In genomic region chr17:32504166-32504990, GRCh38 we compare ENCODE assay signal across 9 cellular contexts. TPM values are rescaled to one million over a fixed set of nuclear protein-coding genes. Genes with fewer than 3 reads are reported as not detected.
DNase-seq lines count a peak whose midpoint lies in the region; ATAC-seq, FAIRE-seq and TF ChIP-seq lines count a peak whose summit lies in the region.
"Had no signal": no experiment of that assay in that cellular context is flagged by ENCODE, and none has a peak within 500 bp of the region (broad histone marks: within the 10 kb centered on the region; RNA-seq: fewer than 3 reads in every experiment).

No MANE protein-coding gene starts in this region.

- peak; percentile 59 for ATAC-seq in upper lobe of right lung
- ATAC-seq in GM21529 (IDR thresholded peaks at IDR 0.05; ENCODE audit: unreplicated experiment), result no peak
- ATAC-seq in HG03469 (IDR thresholded peaks at IDR 0.05; ENCODE audit: unreplicated experiment), result no peak
- ATAC-seq in activated T-cell treated with anti-CD3 and anti-CD28 coated beads, Interleukin-2, amount 50 U/mL, for 4 hours, result no peak

- no peak overlapping the region for H3K4me3 Mint-ChIP-seq in MCF 10A (ENCODE audit: unreplicated experiment)
- no peak overlapping the region for H3K4me3 Mint-ChIP-seq in activated T-cell treated with anti-CD3 and anti-CD28 coated beads, Interleukin-2, amount 50 U/mL, for 4 hours

- H3K36me3 Mint-ChIP-seq in MCF 10A (ENCODE audit: insufficient read depth, unreplicated experiment), result no peaks in the 10 kb centered on the region
- no peaks in the 10 kb centered on the region for H3K36me3 Mint-ChIP-seq in activated T-cell treated with anti-CD3 and anti-CD28 coated beads, Interleukin-2, amount 50 U/mL, for 4 hours (ENCODE audit: insufficient read depth)

- POLR2A ChIA-PET in MCF 10A (lab: Yijun Ruan, JAX), result interaction anchor here (0.6 to 1.1 kb wide), 4 partner anchors 17 to 87 kb away, joined by 3 to 4 read pairs (median 3); partner anchors contain the start of gene CDK5R1

- CTCF ChIA-PET in MCF 10A (lab: Yijun Ruan, JAX), result interaction anchor here (0.6 kb wide), 2 partner anchors 141 to 254 kb away, joined by 3 read pairs; no protein-coding TSS in a partner anchor

- H3K36me3 ChIP-seq in breast epithelium (no peaks in the 10 kb centered on the region), upper lobe of right lung (no peaks in the 10 kb centered on the region)

- no peaks in the 10 kb centered on the region for H3K9me3 Mint-ChIP-seq in MCF 10A (ENCODE audit: unreplicated experiment)
- H3K9me3 Mint-ChIP-seq in activated T-cell treated with anti-CD3 and anti-CD28 coated beads, Interleukin-2, amount 50 U/mL, for 4 hours, result no peaks in the 10 kb centered on the region

- H3K27me3 Mint-ChIP-seq in MCF 10A (ENCODE audit: insufficient read depth, unreplicated experiment), result no peaks in the 10 kb centered on the region
- H3K27me3 Mint-ChIP-seq in activated T-cell treated with anti-CD3 and anti-CD28 coated beads, Interleukin-2, amount 50 U/mL, for 4 hours (ENCODE audit: low read depth), result no peaks in the 10 kb centered on the region

- DNase-seq in MCF 10A (ENCODE audit: unreplicated experiment), result peak; percentile 60
- no peak for DNase-seq in breast epithelium (ENCODE audit: low spot score in 2 of 2)
- peak; percentile 81 for DNase-seq in RCC 7860 (ENCODE audit: low spot score)
- DNase-seq in hepatic stellate cell (ENCODE audit: low spot score), result peak; percentile 74
- peak; percentile 72 for DNase-seq in upper lobe of right lung
- DNase-seq in activated T-cell treated with anti-CD3 and anti-CD28 coated beads, Interleukin-2, amount 50 U/mL, for 4 hours, result no peak
- DNase-seq: kidney glomerular epithelial cell had no signal

- no TSS peak for BruUV-seq in MCF 10A (replicated peaks; lab: Mats Ljungman, UMichigan)

- intact Hi-C loops in MCF 10A (cut with micrococcal nuclease), result no loop called here
- intact Hi-C loops in breast epithelium (cut with DNase I; ENCODE audit: low total_unique reads), result no loop called here
- intact Hi-C loops in upper lobe of right lung (cut with DNase I), result no loop called here

- H3K9me3 ChIP-seq in breast epithelium (no peaks in the 10 kb centered on the region), upper lobe of right lung (no peaks in the 10 kb centered on the region)

- TF ChIP-seq CTCF in MCF 10A (IDR thresholded peaks at IDR 0.05; ENCODE audit: unreplicated experiment), result no peak
- no peak for TF ChIP-seq CTCF in breast epithelium (IDR thresholded peaks at IDR 0.05)
- TF ChIP-seq CTCF in upper lobe of right lung (IDR thresholded peaks at IDR 0.05), result no peak

- peaks cover 22% of the 10 kb centered on the region for H3K4me1 Mint-ChIP-seq in MCF 10A (ENCODE audit: insufficient read depth, unreplicated experiment)
- H3K4me1 Mint-ChIP-seq in activated T-cell treated with anti-CD3 and anti-CD28 coated beads, Interleukin-2, amount 50 U/mL, for 4 hours (ENCODE audit: low read depth), result peaks cover 76% of the 10 kb centered on the region

- peak overlapping the region; percentile 52 for H3K27ac Mint-ChIP-seq in MCF 10A (ENCODE audit: low read depth, unreplicated experiment)

- H3K4me1 ChIP-seq in breast epithelium (no peaks in the 10 kb centered on the region), upper lobe of right lung (peaks cover 21% of the 10 kb centered on the region)

- TF ChIP-seq POLR2A in breast epithelium (IDR thresholded peaks at IDR 0.05), result no peak

- no peak for FAIRE-seq in RCC 7860 (lab: Jason Lieb, UNC)

- H3K27me3 ChIP-seq in breast epithelium (no peaks in the 10 kb centered on the region), upper lobe of right lung (no peaks in the 10 kb centered on the region)

- peak overlapping the region in 1 of 2 donors; percentile 48 for H3K27ac ChIP-seq in breast epithelium
- H3K27ac ChIP-seq in upper lobe of right lung, result peak overlapping the region; percentile 71

- H3K4me3 ChIP-seq in breast epithelium, result no peak overlapping the region
- no peak overlapping the region for H3K4me3 ChIP-seq in upper lobe of right lung

RNA-seq across cellular contexts. Expression of gene CDK5R1, which starts 17.6 kb away (rescaled TPM):
- total RNA-seq in MCF 10A (2022) (4.0 and 4.4 TPM in 2 replicates), breast epithelium (under 1 TPM; 0.66 to 0.88 (median 0.80) TPM), upper lobe of right lung (1.6 TPM)
- 10 to 100 TPM; 14.8 to 20.9 (median 15.7) TPM for total RNA-seq in activated T-cell treated with anti-CD3 and anti-CD28 coated beads, Interleukin-2, amount 50 U/mL, for 4 hours

Comparison
In these comparisons a context has a peak if more than half of its experiments do, and no peak if none do; other contexts are left out.
1. DNase-seq: peak in MCF 10A (single experiment), RCC 7860 (single experiment), hepatic stellate cell (single experiment) and upper lobe of right lung (single experiment); none in breast epithelium (0 of 2) and activated T-cell treated with anti-CD3 and anti-CD28 coated beads, Interleukin-2, amount 50 U/mL, for 4 hours (single experiment).